In genomic region chr7:774161-775109, GRCh38 we compare ENCODE assay signal across 8 cellular contexts. TPM values are rescaled to one million over a fixed set of nuclear protein-coding genes. Genes with fewer than 3 reads are reported as not detected.
DNase-seq lines count a peak whose midpoint lies in the region; ATAC-seq and TF ChIP-seq lines count a peak whose summit lies in the region.

No MANE protein-coding gene starts in this region.

- H3K4me1 Mint-ChIP-seq in stimulated activated naive B cell treated with anti-CD40 and anti-IgM and Interleukin-4, amounts not matched to agents 10 μg/mL and 1 μg/mL and 100 μg/mL, for 72 hours = no peaks in the 10 kb centered on the region

- no peaks in the 10 kb centered on the region for H3K9me3 Mint-ChIP-seq in stimulated activated naive B cell treated with anti-CD40 and anti-IgM and Interleukin-4, amounts not matched to agents 10 μg/mL and 1 μg/mL and 100 μg/mL, for 72 hours

- H3K4me1 ChIP-seq in mucosa of descending colon (ENCODE audit: low read depth) = no peaks in the 10 kb centered on the region

- no peaks in the 10 kb centered on the region for H3K27me3 Mint-ChIP-seq in stimulated activated naive B cell treated with anti-CD40 and anti-IgM and Interleukin-4, amounts not matched to agents 10 μg/mL and 1 μg/mL and 100 μg/mL, for 72 hours

- peaks cover 35 to 44% of the 10 kb centered on the region in 2 donors for H3K36me3 Mint-ChIP-seq in stimulated activated naive B cell treated with anti-CD40 and anti-IgM and Interleukin-4, amounts not matched to agents 10 μg/mL and 1 μg/mL and 100 μg/mL, for 72 hours

- ATAC-seq in mucosa of descending colon = peak; percentile 90
- ATAC-seq in stimulated activated naive B cell treated with anti-CD40 and anti-IgM and Interleukin-4, amounts not matched to agents 10 μg/mL and 1 μg/mL and 100 μg/mL, for 72 hours (replicated peaks) = peak; percentile 77 to 79
- no peak for ATAC-seq in GM21619 (IDR thresholded peaks at IDR 0.05; ENCODE audit: unreplicated experiment)
- no peak for ATAC-seq in HG03196 (IDR thresholded peaks at IDR 0.05; ENCODE audit: unreplicated experiment)

- H3K9me3 ChIP-seq in mucosa of descending colon = no peaks in the 10 kb centered on the region

- peak overlapping the region in 10 of 59 donors; percentile 10 to 36 (median 20) for H3K4me3 ChIP-seq in dorsolateral prefrontal cortex
- H3K4me3 ChIP-seq in mucosa of descending colon = no peak overlapping the region

- peak; percentile 62 to 97 (median 90) for TF ChIP-seq CTCF in dorsolateral prefrontal cortex (IDR thresholded peaks at IDR 0.05 in 54 of 56, conservative IDR thresholded peaks at IDR 0.05 in 2 of 56; ENCODE audit: low read depth in 1 of 56, partially characterized antibody in 56 of 56)
- peak; percentile 97 for TF ChIP-seq CTCF in mucosa of descending colon (IDR thresholded peaks at IDR 0.05)

- peak overlapping the region in 7 of 59 donors; percentile 20 to 83 (median 29) for H3K27ac ChIP-seq in dorsolateral prefrontal cortex

- no peak overlapping the region for H3K27ac Mint-ChIP-seq in stimulated activated naive B cell treated with anti-CD40 and anti-IgM and Interleukin-4, amounts not matched to agents 10 μg/mL and 1 μg/mL and 100 μg/mL, for 72 hours

- intact Hi-C loops in dorsolateral prefrontal cortex (cut with DNase I) (loop anchor here (1.0 to 10.0 kb wide), 2 partner anchors 250 to 452 kb away; no protein-coding TSS in a partner anchor), mucosa of descending colon (cut with DNase I, micrococcal nuclease) (loop anchor here (5.0 to 10.0 kb wide), 2 partner anchors 450 to 452 kb away; no protein-coding TSS in a partner anchor)

- no peak overlapping the region for H3K4me3 Mint-ChIP-seq in stimulated activated naive B cell treated with anti-CD40 and anti-IgM and Interleukin-4, amounts not matched to agents 10 μg/mL and 1 μg/mL and 100 μg/mL, for 72 hours

- no peaks in the 10 kb centered on the region for H3K36me3 ChIP-seq in mucosa of descending colon (ENCODE audit: low read depth)

- H3K27me3 ChIP-seq in dorsolateral prefrontal cortex = no peaks in the 10 kb centered on the region

- DNase-seq in COLO829 (ENCODE audit: low spot score) (peak; percentile 32), HuH-7.5 (ENCODE audit: low spot score) (peak; percentile 91), dorsolateral prefrontal cortex (peak in 9 of 10 donors; percentile 49 to 87 (median 60)), mucosa of descending colon (peak; percentile 66 to 83 (median 75))
- DNase-seq in activated CD4-positive, alpha-beta T cell treated with anti-CD3 and anti-CD28 coated beads, Interleukin-2, amount 50 U/mL, for 24 hours (ENCODE audit: low read depth in 1 of 2, low spot score in 1 of 2) = peak; percentile 50 to 56
- peak; percentile 33 for DNase-seq in stimulated activated naive B cell treated with anti-CD40 and anti-IgM and Interleukin-4, amounts not matched to agents 10 μg/mL and 1 μg/mL and 100 μg/mL, for 72 hours

RNA-seq across cellular contexts. Expression of gene PRKAR1B, which starts 47.4 kb away (rescaled TPM):
- total RNA-seq in dorsolateral prefrontal cortex (100 to 1,000 TPM; 131 to 616 (median 457) TPM), mucosa of descending colon (10 to 100 TPM; 10.1 to 24.5 (median 24.4) TPM)

RNA-seq across cellular contexts. Expression of gene DNAAF5, which starts 47.9 kb away (rescaled TPM):
- 10 to 100 TPM; 12.7 to 37.3 (median 20.9) TPM for total RNA-seq in dorsolateral prefrontal cortex
- 10 to 100 TPM; 29.4 to 43.0 (median 30.9) TPM for total RNA-seq in mucosa of descending colon

RNA-seq across cellular contexts. Expression of gene SUN1, which starts 57.8 kb away (rescaled TPM):
- total RNA-seq in dorsolateral prefrontal cortex = 100 to 1,000 TPM; 114 to 221 (median 159) TPM
- 100 to 1,000 TPM; 151 to 179 (median 164) TPM for total RNA-seq in mucosa of descending colon

Comparison
In these comparisons a context has a peak if more than half of its experiments do, and no peak if none do; other contexts are left out.
1. DNase-seq: peak in every context shown above with its lines; median percentile 91 in HuH-7.5; 75 in mucosa of descending colon; 60 in dorsolateral prefrontal cortex; 53 in activated CD4-positive, alpha-beta T cell treated with anti-CD3 and anti-CD28 coated beads, Interleukin-2, amount 50 U/mL, for 24 hours; 33 in stimulated activated naive B cell treated with anti-CD40 and anti-IgM and Interleukin-4, amounts not matched to agents 10 μg/mL and 1 μg/mL and 100 μg/mL, for 72 hours; 32 in COLO829.
2. ATAC-seq: peak in mucosa of descending colon (single experiment) and stimulated activated naive B cell treated with anti-CD40 and anti-IgM and Interleukin-4, amounts not matched to agents 10 μg/mL and 1 μg/mL and 100 μg/mL, for 72 hours (2 of 2); none in GM21619 (single experiment) and HG03196 (single experiment).
3. RNA of gene PRKAR1B, which starts 47.4 kb away (total RNA-seq): 131 to 616 TPM in dorsolateral prefrontal cortex; 10.1 to 24.5 TPM in mucosa of descending colon; every median in the first group is over 4 times any median in the second.